In the genomic region with DNA sequence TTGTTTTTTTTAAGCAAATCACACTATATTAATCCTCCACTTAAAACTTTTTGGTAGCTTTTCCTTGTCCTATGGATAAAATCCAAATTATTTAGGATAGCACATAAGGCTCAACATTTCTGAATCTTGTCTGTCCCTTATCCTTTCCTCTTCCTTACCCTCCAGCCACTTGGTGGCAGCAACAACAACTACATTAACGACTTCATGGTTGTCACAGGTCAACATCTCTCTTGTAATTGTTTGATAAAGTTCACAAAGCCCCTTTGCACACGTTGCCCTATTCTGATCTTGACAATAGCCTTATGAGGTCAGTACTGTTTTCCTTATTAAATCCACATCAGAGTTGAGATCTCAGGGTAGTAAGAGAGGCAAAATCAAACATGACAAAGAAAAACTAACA, we compare ENCODE assay signal across 11 cellular contexts.
DNase-seq lines count a peak whose midpoint lies in the region; ATAC-seq, FAIRE-seq and TF ChIP-seq lines count a peak whose summit lies in the region.
"Had no signal": no experiment of that assay in that cellular context is flagged by ENCODE, and none has a peak within 500 bp of the region (broad histone marks: within the 10 kb centered on the region; RNA-seq: fewer than 3 reads in every experiment).

No MANE protein-coding gene starts in this region.

- peaks cover 6% of the 10 kb centered on the region for H3K9me3 Mint-ChIP-seq in activated CD8-positive, alpha-beta T cell treated with anti-CD3 and anti-CD28 coated beads for 36 hours

- no peak for TF ChIP-seq POLR2A in H54 (IDR thresholded peaks at IDR 0.05; ENCODE audit: low read depth, low read length)

- peak; percentile 62 for TF ChIP-seq CTCF in LNCAP (IDR thresholded peaks at IDR 0.05)
- TF ChIP-seq CTCF in astrocyte of the spinal cord (IDR thresholded peaks at IDR 0.05; ENCODE audit: low read depth, low read length): peak; percentile 30
- no peak for TF ChIP-seq CTCF in activated CD8-positive, alpha-beta T cell treated with anti-CD3 and anti-CD28 coated beads for 36 hours (IDR thresholded peaks at IDR 0.05)

- in situ Hi-C loops in G401 (cut with HindIII; ENCODE audit: low sequenced_read_pairs) (no loop called here), astrocyte of the spinal cord (cut with HindIII; ENCODE audit: low sequenced_read_pairs) (no loop called here)

- no peak overlapping the region for H3K4me3 ChIP-seq in astrocyte of the spinal cord (ENCODE audit: low read depth, low read length)
- H3K4me3 ChIP-seq: skin epidermis had no signal

- H3K36me3 Mint-ChIP-seq in activated CD8-positive, alpha-beta T cell treated with anti-CD3 and anti-CD28 coated beads for 36 hours (ENCODE audit: low read depth): no peaks in the 10 kb centered on the region

- ATAC-seq in HG03175 (IDR thresholded peaks at IDR 0.05; ENCODE audit: unreplicated experiment): no peak
- ATAC-seq in activated CD8-positive, alpha-beta T cell treated with anti-CD3 and anti-CD28 coated beads for 36 hours: no peak

- intact Hi-C loops in activated CD8-positive, alpha-beta T cell treated with anti-CD3 and anti-CD28 coated beads for 36 hours (cut with micrococcal nuclease): no loop called here

- DNase-seq in G401 (ENCODE audit: low spot score) (peak; percentile 1), astrocyte of the spinal cord (ENCODE audit: low read depth, low spot score) (no peak), lung microvascular endothelial cell (ENCODE audit: low read depth in 2 of 2) (peak; percentile 15 to 41), superior temporal gyrus (ENCODE audit: extremely low spot score) (no peak), H54 (ENCODE audit: insufficient read length, low spot score) (no peak)
- no peak for DNase-seq in activated CD8-positive, alpha-beta T cell treated with anti-CD3 and anti-CD28 coated beads for 36 hours
- DNase-seq: erythroblast had no signal

- H3K4me1 Mint-ChIP-seq in activated CD8-positive, alpha-beta T cell treated with anti-CD3 and anti-CD28 coated beads for 36 hours (ENCODE audit: low read depth): no peaks in the 10 kb centered on the region

- no peaks in the 10 kb centered on the region for H3K27me3 Mint-ChIP-seq in activated CD8-positive, alpha-beta T cell treated with anti-CD3 and anti-CD28 coated beads for 36 hours

- POLR2A ChIA-PET in activated CD8-positive, alpha-beta T cell treated with anti-CD3 and anti-CD28 coated beads for 36 hours (lab: Charles Lee): no interaction called here

- H3K27ac Mint-ChIP-seq in activated CD8-positive, alpha-beta T cell treated with anti-CD3 and anti-CD28 coated beads for 36 hours: no peak overlapping the region

- CTCF ChIA-PET in activated CD8-positive, alpha-beta T cell treated with anti-CD3 and anti-CD28 coated beads for 36 hours (lab: Charles Lee): no interaction called here

- no peak for FAIRE-seq in H54 (lab: Jason Lieb, UNC)
- FAIRE-seq: GM18507 had no signal

- no peak overlapping the region for H3K4me3 Mint-ChIP-seq in activated CD8-positive, alpha-beta T cell treated with anti-CD3 and anti-CD28 coated beads for 36 hours

Comparison
In these comparisons a context has a peak if more than half of its experiments do, and no peak if none do; other contexts are left out.
1. DNase-seq: peak in G401 (single experiment) and lung microvascular endothelial cell (2 of 2); none in astrocyte of the spinal cord (single experiment), superior temporal gyrus (single experiment), H54 (single experiment) and activated CD8-positive, alpha-beta T cell treated with anti-CD3 and anti-CD28 coated beads for 36 hours (single experiment).